ENCODE assay signal across 24 cellular contexts in the genomic region with DNA sequence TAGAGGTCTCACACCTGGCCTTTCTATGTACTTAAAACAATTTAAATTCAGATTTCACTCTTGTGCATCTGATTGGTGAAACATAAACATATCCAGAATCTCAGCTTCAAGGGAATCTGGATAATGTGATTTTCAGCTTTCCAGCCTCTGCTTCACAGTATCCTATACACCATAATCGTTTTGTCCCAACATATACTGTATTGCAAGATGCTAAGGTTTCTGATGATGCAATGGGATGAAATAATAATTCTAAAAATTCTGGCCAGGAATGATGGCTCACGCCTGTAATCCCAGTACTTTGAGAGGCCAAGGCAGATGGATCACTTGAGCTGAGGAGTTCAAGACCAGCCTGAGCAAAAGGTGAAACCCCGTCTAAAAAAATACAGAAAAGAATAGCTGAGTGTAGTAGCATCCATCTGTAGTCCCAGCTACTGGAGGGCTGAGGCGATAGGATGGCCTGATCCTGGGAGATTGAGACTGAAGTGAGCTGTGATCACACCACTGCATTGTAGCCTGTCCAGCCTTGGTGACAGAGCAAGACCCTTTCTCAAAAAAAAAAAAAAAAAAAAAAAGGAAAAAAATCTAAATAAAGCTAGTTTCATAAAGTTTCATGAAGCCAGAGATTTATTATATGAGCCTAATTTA.
"Had no signal": no experiment of that assay in that cellular context is flagged by ENCODE, and none has a peak within 500 bp of the region (broad histone marks: within the 10 kb centered on the region; RNA-seq: fewer than 3 reads in every experiment).

No MANE protein-coding gene starts in this region.

- DNase-seq: activated CD4-positive, alpha-beta T cell treated with anti-CD3 and anti-CD28 coated beads for 48 hours; activated CD4-positive, alpha-beta T cell treated with anti-CD3 and anti-CD28 coated beads, Interleukin-2, amount 50 U/mL, for 4 hours; activated CD8-positive, alpha-beta memory T cell treated with anti-CD3 and anti-CD28 coated beads, Interleukin-2, amount 50 U/mL, for 48 hours; activated CD8-positive, alpha-beta T cell treated with anti-CD3 and anti-CD28 coated beads, Interleukin-2, amount 10 ng/mL, durations not matched to agents 7 days and 5 days; activated naive CD4-positive, alpha-beta T cell treated with anti-CD3 and anti-CD28 coated beads, Interleukin-2, amount 50 U/mL, for 16 hours; activated naive CD8-positive, alpha-beta T cell treated with anti-CD3 and anti-CD28 coated beads, Interleukin-2, amount 10 ng/mL, durations not matched to agents 7 days and 5 days; activated T-cell treated with anti-CD3 and anti-CD28 coated beads, Interleukin-2, amount 50 U/mL, for 1 hour; amniotic stem cell; body of pancreas; central memory CD4-positive, alpha-beta T cell; NCI-H1092; NCI-H1417 treated with DMSO at 0.1 percent for 48 hours; NCI-H1694 treated with DMSO at 0.1 percent for 48 hours; NCI-H2029 treated with DMSO at 0.1 percent for 48 hours; NCI-H510A treated with DMSO at 0.1 percent for 48 hours; PC-3; SHP77; T-helper 17 cell; T-helper 9 cell; WERI-Rb-1 had no signal

- H3K27ac ChIP-seq: ascending aorta, body of pancreas, KMS-11, WERI-Rb-1 had no signal

- H3K4me3 Mint-ChIP-seq: activated CD8-positive, alpha-beta T cell treated with anti-CD3 and anti-CD28 coated beads, Interleukin-2, amount 10 ng/mL, durations not matched to agents 7 days and 5 days; activated naive CD8-positive, alpha-beta T cell treated with anti-CD3 and anti-CD28 coated beads, Interleukin-2, amount 10 ng/mL, durations not matched to agents 7 days and 5 days; T-helper 17 cell had no signal

- H3K27me3 Mint-ChIP-seq: activated naive CD8-positive, alpha-beta T cell treated with anti-CD3 and anti-CD28 coated beads, Interleukin-2, amount 10 ng/mL, durations not matched to agents 7 days and 5 days; T-helper 17 cell had no signal

- H3K4me2 ChIP-seq: KMS-11 had no signal

- FAIRE-seq: bronchial epithelial cell had no signal

- H3K36me3 ChIP-seq: ascending aorta, WERI-Rb-1 had no signal

- H3K4me1 Mint-ChIP-seq: T-helper 17 cell had no signal

- H3K9me3 ChIP-seq: ascending aorta, body of pancreas had no signal

- H3K4me1 ChIP-seq: ascending aorta, body of pancreas had no signal

- H3K9ac ChIP-seq: KMS-11 had no signal

- ATAC-seq: activated CD4-positive, CD25-positive, alpha-beta regulatory T cell treated with anti-CD3 and anti-CD28 coated beads, Interleukin-2, amount 50 U/mL, for 24 hours; activated CD8-positive, alpha-beta T cell treated with anti-CD3 and anti-CD28 coated beads, Interleukin-2, amount 10 ng/mL, durations not matched to agents 7 days and 5 days; body of pancreas; PC-3; T-helper 17 cell had no signal

- H3K4me3 ChIP-seq: ascending aorta, body of pancreas had no signal

- H3K27ac Mint-ChIP-seq: activated CD8-positive, alpha-beta T cell treated with anti-CD3 and anti-CD28 coated beads, Interleukin-2, amount 10 ng/mL, durations not matched to agents 7 days and 5 days; activated naive CD8-positive, alpha-beta T cell treated with anti-CD3 and anti-CD28 coated beads, Interleukin-2, amount 10 ng/mL, durations not matched to agents 7 days and 5 days; T-helper 17 cell had no signal

- H3K27me3 ChIP-seq: ascending aorta, body of pancreas had no signal
